ENCODE assay signal across 12 cellular contexts in genomic region chr11:59574467-59574866, GRCh38. TPM values are rescaled to one million over a fixed set of nuclear protein-coding genes. Genes with fewer than 3 reads are reported as not detected.
DNase-seq lines count a peak whose midpoint lies in the region; ATAC-seq, FAIRE-seq and TF ChIP-seq lines count a peak whose summit lies in the region.
"Had no signal": no experiment of that assay in that cellular context is flagged by ENCODE, and none has a peak within 500 bp of the region (broad histone marks: within the 10 kb centered on the region; RNA-seq: fewer than 3 reads in every experiment).

No MANE protein-coding gene starts in this region.

- H3K4me2 ChIP-seq in endothelial cell of umbilical vein (ENCODE audit: insufficient read depth, low read length): no peak overlapping the region
- H3K4me2 ChIP-seq in osteoblast (ENCODE audit: insufficient read depth, low read length): peak overlapping the region; percentile 3

- H3K9ac ChIP-seq in endothelial cell of umbilical vein (replicated peaks; ENCODE audit: extremely low read depth, insufficient read depth, low read length): no peak overlapping the region

- H3K27me3 ChIP-seq in AG04450 (ENCODE audit: control insufficient read depth, insufficient read depth, low read length) (no peaks in the 10 kb centered on the region), endothelial cell of umbilical vein (ENCODE audit: control insufficient read depth in 2 of 2, insufficient read depth in 2 of 2, low read length in 2 of 2) (no peaks in the 10 kb centered on the region), osteoblast (ENCODE audit: insufficient read depth, low read length) (no peaks in the 10 kb centered on the region)

- peaks cover 3 to 51% of the 10 kb centered on the region in 2 experiments; a peak in 2 of 3 replicates for H3K36me3 ChIP-seq in HEK293 (ENCODE audit: control insufficient read depth in 2 of 2, insufficient read depth in 1 of 2, low read length in 2 of 2)
- peaks cover 15 to 18% of the 10 kb centered on the region in 2 experiments for H3K36me3 ChIP-seq in endothelial cell of umbilical vein (ENCODE audit: control insufficient read depth in 2 of 2, extremely low read depth in 1 of 2, insufficient read depth in 2 of 2, low read length in 2 of 2)
- peaks cover 40% of the 10 kb centered on the region for H3K36me3 ChIP-seq in osteoblast (ENCODE audit: insufficient read depth, low read length)

- dilution Hi-C loops in endothelial cell of umbilical vein (cut with MboI; ENCODE audit: extremely low pct_ligation_motif_present, low sequenced_read_pairs): no loop called here

- H3K9me3 ChIP-seq in AG04450 (ENCODE audit: control insufficient read depth, insufficient read depth, low read length) (no peaks in the 10 kb centered on the region), HEK293 (ENCODE audit: control insufficient read depth, insufficient read depth, low read depth, low read length) (no peaks in the 10 kb centered on the region), endothelial cell of umbilical vein (replicated peaks; ENCODE audit: control insufficient read depth, insufficient read depth, low read length) (no peaks in the 10 kb centered on the region), osteoblast (ENCODE audit: low read depth, low read length) (no peaks in the 10 kb centered on the region)

- TF ChIP-seq CTCF in AG04450 (IDR thresholded peaks at IDR 0.05; ENCODE audit: low read depth, low read length) (no peak), HEK293 (tag by site-specific recombination; IDR thresholded peaks at IDR 0.05) (no peak), endothelial cell of umbilical vein (IDR thresholded peaks at IDR 0.05; ENCODE audit: extremely low read depth in 1 of 2, insufficient read depth in 1 of 2, low read depth in 1 of 2, low read length in 2 of 2) (no peak), osteoblast (IDR thresholded peaks at IDR 0.05; ENCODE audit: extremely low read depth, low read depth, low read length) (no peak)

- DNase-seq in AG04450 (ENCODE audit: low read depth, low spot score) (no peak), endothelial cell of umbilical vein (ENCODE audit: low read depth, low spot score) (peak; percentile 19), osteoblast (ENCODE audit: insufficient read length, low spot score, missing footprints) (peak; percentile 76), T-helper 9 cell (no peak)
- DNase-seq: activated effector memory CD4-positive, alpha-beta T cell treated with Interleukin-2 at 50 U/mL for 16 hours; NCI-H345; T-helper 2 cell had no signal

- no TSS peak for BruUV-seq in endothelial cell of umbilical vein (replicated peaks; lab: Mats Ljungman, UMichigan)

- no peaks in the 10 kb centered on the region for H3K4me1 ChIP-seq in HEK293 (ENCODE audit: control insufficient read depth, insufficient read depth, low read length)
- peaks cover 5% of the 10 kb centered on the region for H3K4me1 ChIP-seq in endothelial cell of umbilical vein (ENCODE audit: control insufficient read depth, extremely low read depth, insufficient read depth, low read length)
- H3K4me1 ChIP-seq in osteoblast (ENCODE audit: insufficient read depth, low read length): peaks cover 25% of the 10 kb centered on the region

- no peak for TF ChIP-seq POLR2A in endothelial cell of umbilical vein (IDR thresholded peaks at IDR 0.05; ENCODE audit: low read depth, low read length)

- CTCF ChIA-PET in AG04450 (lab: Charles Lee): no interaction called here
- CTCF ChIA-PET in HEK293 (lab: Yijun Ruan, JAX): no interaction called here
- CTCF ChIA-PET in endothelial cell of umbilical vein (lab: Charles Lee): no interaction called here

- no peak overlapping the region for H2AFZ ChIP-seq in endothelial cell of umbilical vein (ENCODE audit: low read depth, low read length)
- no peak overlapping the region for H2AFZ ChIP-seq in osteoblast (ENCODE audit: low read length)

- H3K79me2 ChIP-seq in endothelial cell of umbilical vein (ENCODE audit: control insufficient read depth, insufficient read depth, low read length) (no peaks in the 10 kb centered on the region), osteoblast (ENCODE audit: insufficient read depth, low read length) (no peaks in the 10 kb centered on the region)

- POLR2A ChIA-PET in AG04450 (lab: Yijun Ruan, JAX): no interaction called here
- POLR2A ChIA-PET in HEK293 (lab: Yijun Ruan, JAX): no interaction called here
- POLR2A ChIA-PET in endothelial cell of umbilical vein (lab: Charles Lee): no interaction called here

- intact Hi-C loops in endothelial cell of umbilical vein (cut with micrococcal nuclease): no loop called here

- H4K20me1 ChIP-seq in endothelial cell of umbilical vein (replicated peaks; ENCODE audit: control insufficient read depth, extremely low read depth, insufficient read depth, low read length) (no peaks in the 10 kb centered on the region), osteoblast (ENCODE audit: insufficient read depth, low read length) (no peaks in the 10 kb centered on the region)

- peak overlapping the region; percentile 86 for H3K27ac ChIP-seq in AG04450 (ENCODE audit: low read depth, low read length)
- H3K27ac ChIP-seq in HEK293 (ENCODE audit: extremely low read depth, low read depth, low read length): no peak overlapping the region
- H3K27ac ChIP-seq in endothelial cell of umbilical vein (ENCODE audit: insufficient read depth, low read depth, low read length): no peak overlapping the region
- H3K27ac ChIP-seq in osteoblast (ENCODE audit: low read depth, low read length): peak overlapping the region; percentile 30
- H3K27ac ChIP-seq: C4-2B had no signal

- ATAC-seq in GM21423 (IDR thresholded peaks at IDR 0.05; ENCODE audit: unreplicated experiment) (no peak), GM19455 (IDR thresholded peaks at IDR 0.05; ENCODE audit: unreplicated experiment) (no peak), GM21526 (IDR thresholded peaks at IDR 0.05; ENCODE audit: low FRiP score, unreplicated experiment) (no peak)

- no peaks in the 10 kb centered on the region for H3K9me1 ChIP-seq in endothelial cell of umbilical vein (replicated peaks; ENCODE audit: control insufficient read depth, extremely low read depth, insufficient read depth, low read length)

- FAIRE-seq in endothelial cell of umbilical vein (lab: Jason Lieb, UNC): no peak

- H3K4me3 ChIP-seq in AG04450 (ENCODE audit: low read depth, low read length) (no peak overlapping the region), HEK293 (ENCODE audit: low read depth, low read length) (no peak overlapping the region), endothelial cell of umbilical vein (replicated peaks in 1 of 3; ENCODE audit: insufficient read depth in 1 of 3, low read depth in 1 of 3, low read length in 3 of 3) (no peak overlapping the region), osteoblast (ENCODE audit: insufficient read depth, low read length) (no peak overlapping the region)

TF ChIP-seq in HEK293, 187 proteins besides CTCF, POLR2A, EP300 and RAD21 (continues in another document):
- 0 out of 2 replicates have a peak, but pooled peaks have one; percentile 27 for TF ChIP-seq ZNF335 (tag by site-specific recombination; conservative IDR thresholded peaks at IDR 0.05)
- TF ChIP-seq PRDM6 (tag by site-specific recombination; IDR thresholded peaks at IDR 0.05): 0 out of 2 replicates have a peak, but pooled peaks have one; percentile 9
- TF ChIP-seq KLF16 (tag by site-specific recombination; IDR thresholded peaks at IDR 0.05): no peak
- peak; percentile 33; the same call in 1 of the 2 replicates for TF ChIP-seq ZNF629 (tag by site-specific recombination; IDR thresholded peaks at IDR 0.05)

TF ChIP-seq in endothelial cell of umbilical vein, 7 proteins besides CTCF, POLR2A, EP300 and RAD21:
- TF ChIP-seq FOS (IDR thresholded peaks at IDR 0.05; ENCODE audit: borderline replicate concordance, insufficient read depth, low read length) (no peak), MYC (IDR thresholded peaks at IDR 0.05; ENCODE audit: low read depth, low read length) (no peak), JUN (IDR thresholded peaks at IDR 0.05; ENCODE audit: borderline replicate concordance, insufficient read depth, insufficient read length, low read depth) (no peak), GATA2 (IDR thresholded peaks at IDR 0.05; ENCODE audit: insufficient read depth, insufficient read length, low read depth, low read length) (no peak), EZH2 (IDR thresholded peaks at IDR 0.05; ENCODE audit: borderline replicate concordance, low read depth, low read length, severe bottlenecking) (no peak), POLR2AphosphoS5 (IDR thresholded peaks at IDR 0.05; ENCODE audit: insufficient read depth, low read depth, low read length) (no peak)
- TF ChIP-seq, protein P1, sequence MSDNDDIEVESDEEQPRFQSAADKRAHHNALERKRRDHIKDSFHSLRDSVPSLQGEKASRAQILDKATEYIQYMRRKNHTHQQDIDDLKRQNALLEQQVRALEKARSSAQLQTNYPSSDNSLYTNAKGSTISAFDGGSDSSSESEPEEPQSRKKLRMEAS (IDR thresholded peaks at IDR 0.05; ENCODE audit: insufficient read depth, insufficient read length): no peak

RNA-seq across cellular contexts. Expression of gene OSBP, which starts 41.1 kb away (rescaled TPM):
- polyA plus RNA-seq in AG04450 (2011; rRNA removed) (28.4 and 30.4 TPM in 2 replicates), endothelial cell of umbilical vein (10.9 and 14.2 TPM in 2 replicates)
- polyA minus RNA-seq in AG04450 (2011; rRNA and poly(A)+ RNA removed): 28.4 and 35.0 TPM in 2 replicates
- total RNA-seq in endothelial cell of umbilical vein (37.5 and 37.9 TPM in 2 replicates), osteoblast (35.1 and 35.9 TPM in 2 replicates)
- polyA plus RNA-seq in endothelial cell of umbilical vein (2011; cell fraction: cytosol; rRNA removed): 17.2 and 18.1 TPM in 2 replicates
- 37.5 and 42.5 TPM in 2 replicates for polyA plus RNA-seq in endothelial cell of umbilical vein (2011; cell fraction: nucleus; rRNA removed)
- polyA plus RNA-seq in endothelial cell of umbilical vein (2012): 34.5 and 38.5 TPM in 2 replicates
- 29.9 and 31.6 TPM in 2 replicates for polyA minus RNA-seq in endothelial cell of umbilical vein
- polyA minus RNA-seq in endothelial cell of umbilical vein (2011; cell fraction: cytosol; rRNA and poly(A)+ RNA removed): 18.4 TPM
- 26.0 and 43.4 TPM in 2 replicates for polyA minus RNA-seq in endothelial cell of umbilical vein (2011; cell fraction: nucleus; rRNA and poly(A)+ RNA removed)

Comparison
In these comparisons a context has a peak if more than half of its experiments do, and no peak if none do; other contexts are left out.
1. DNase-seq: peak in endothelial cell of umbilical vein (single experiment) and osteoblast (single experiment); none in AG04450 (single experiment) and T-helper 9 cell (single experiment).
2. H3K27ac ChIP-seq: peak in AG04450 (single experiment) and osteoblast (single experiment); none in HEK293 (single experiment) and endothelial cell of umbilical vein (single experiment).